Comparison of ENCODE assay signal across 31 cellular contexts in genomic region chr1:95924684-95925083, GRCh38.
A peak's percentile ranks its signal among the peaks of the same experiment; 100 is the strongest.
DNase-seq lines count a peak whose midpoint lies in the region; ATAC-seq, FAIRE-seq and TF ChIP-seq lines count a peak whose summit lies in the region.
"Had no signal": no experiment of that assay in that cellular context is flagged by ENCODE, and none has a peak within 500 bp of the region (broad histone marks: within the 10 kb centered on the region; RNA-seq: fewer than 3 reads in every experiment).

No MANE protein-coding gene starts in this region.

- TF ChIP-seq EP300 in GM12878 (IDR thresholded peaks at IDR 0.05; ENCODE audit: borderline replicate concordance in 1 of 2, control insufficient read depth in 1 of 2, low read depth in 2 of 2, low read length in 2 of 2) (no peak), H1 (IDR thresholded peaks at IDR 0.05; ENCODE audit: borderline replicate concordance in 1 of 2, low read depth in 2 of 2, low read length in 2 of 2) (no peak)

- no peaks in the 10 kb centered on the region for H3K36me3 ChIP-seq in GM12878 (ENCODE audit: control insufficient read depth in 2 of 2, insufficient read depth in 2 of 2, low read length in 1 of 2)
- H3K36me3 ChIP-seq in H1 (ENCODE audit: control insufficient read depth in 2 of 4, insufficient read depth in 4 of 4, low read length in 3 of 4), result no peaks in the 10 kb centered on the region
- no peaks in the 10 kb centered on the region for H3K36me3 ChIP-seq in MM.1S (replicated peaks; ENCODE audit: insufficient read depth, low read length)
- H3K36me3 ChIP-seq: BE2C; BLaER1; BLaER1 treated with 17β-estradiol and CSF1 and Interleukin-3, amounts not matched to agents 10 nM and 100 nM had no signal

- no peak overlapping the region for H2BK20ac ChIP-seq in H1 (ENCODE audit: low read length)

- intact Hi-C loops in GM12878 (cut with micrococcal nuclease; ENCODE audit: unreplicated experiment), result no loop called here

- no peak overlapping the region for H4K5ac ChIP-seq in H1 (ENCODE audit: insufficient read length, low read depth, low read length)

- H3K56ac ChIP-seq in H1 (replicated peaks; ENCODE audit: insufficient read length, low read depth, low read length), result no peak overlapping the region

- H2AK5ac ChIP-seq in H1 (ENCODE audit: low read depth, low read length), result no peak overlapping the region

- no peak overlapping the region for H3K9ac ChIP-seq in GM12878 (ENCODE audit: control insufficient read depth, insufficient read depth, low read length)
- no peak overlapping the region for H3K9ac ChIP-seq in H1 (replicated peaks in 1 of 4; ENCODE audit: extremely low read depth in 1 of 4, low read depth in 3 of 4, low read length in 3 of 4)
- H3K9ac ChIP-seq in MM.1S (ENCODE audit: low read length), result no peak overlapping the region
- H3K9ac ChIP-seq: BLaER1; BLaER1 treated with 17β-estradiol and CSF1 and Interleukin-3, amounts not matched to agents 10 nM and 100 nM had no signal

- no peaks in the 10 kb centered on the region for H3K79me2 ChIP-seq in GM12878 (ENCODE audit: control insufficient read depth, insufficient read depth, low read length)
- no peaks in the 10 kb centered on the region for H3K79me2 ChIP-seq in H1 (ENCODE audit: control insufficient read depth in 1 of 2, insufficient read depth in 2 of 2, low read length in 2 of 2)
- no peaks in the 10 kb centered on the region for H3K79me2 ChIP-seq in MM.1S (ENCODE audit: low read length)

- no peak overlapping the region for H3K4ac ChIP-seq in H1 (replicated peaks; ENCODE audit: insufficient read length, low read depth, low read length)

- no peak overlapping the region for H2BK12ac ChIP-seq in H1 (ENCODE audit: low read depth, low read length)

- H2BK5ac ChIP-seq in H1 (ENCODE audit: low read depth, low read length), result no peak overlapping the region

- no peak overlapping the region for H3K14ac ChIP-seq in H1 (ENCODE audit: insufficient read length)

- POLR2A ChIA-PET in GM12878 (lab: Charles Lee), result no interaction called here
- POLR2A ChIA-PET in H1 (lab: Charles Lee; ENCODE audit: partially characterized antibody), result no interaction called here

- TF ChIP-seq POLR2A in GM12878 (IDR thresholded peaks at IDR 0.05; ENCODE audit: low read depth, low read length) (no peak), H1 (IDR thresholded peaks at IDR 0.05; ENCODE audit: control extremely low read depth in 1 of 2, low read depth in 2 of 2, low read length in 2 of 2) (no peak)

- no peak overlapping the region for H2AFZ ChIP-seq in GM12878 (ENCODE audit: control insufficient read depth, low read depth, low read length)
- H2AFZ ChIP-seq in H1 (ENCODE audit: low read length), result peak overlapping the region; percentile 38; the same call in 1 of the 2 replicates
- H2AFZ ChIP-seq in MM.1S (ENCODE audit: low read length), result no peak overlapping the region

- SMC1A ChIA-PET in GM12878 (lab: Charles Lee; ENCODE audit: uncharacterized antibody, unreplicated experiment), result interaction anchor here (0.7 kb wide), 1 partner anchor 9 kb away, joined by 3 read pairs; no protein-coding TSS in a partner anchor

- H4K20me1 ChIP-seq in GM12878 (ENCODE audit: control insufficient read depth, insufficient read depth) (no peaks in the 10 kb centered on the region), H1 (replicated peaks in 1 of 2; ENCODE audit: control insufficient read depth in 1 of 2, insufficient read depth in 2 of 2, low read length in 2 of 2) (no peaks in the 10 kb centered on the region), MM.1S (ENCODE audit: insufficient read depth, low read length) (no peaks in the 10 kb centered on the region)
- H4K20me1 ChIP-seq: BLaER1; BLaER1 treated with 17β-estradiol and CSF1 and Interleukin-3, amounts not matched to agents 10 nM and 100 nM had no signal

- no peak overlapping the region for H3K18ac ChIP-seq in H1 (ENCODE audit: extremely low read depth, low read length)

- no peak overlapping the region for H2BK120ac ChIP-seq in H1 (replicated peaks; ENCODE audit: low read depth, low read length)

- H3K27ac ChIP-seq in GM12878 (ENCODE audit: control insufficient read depth, insufficient read depth), result no peak overlapping the region
- no peak overlapping the region for H3K27ac ChIP-seq in H1 (ENCODE audit: low read depth, low read length)
- no peak overlapping the region for H3K27ac ChIP-seq in MM.1S (ENCODE audit: low read length)
- H3K27ac ChIP-seq: 22Rv1; A549; BLaER1; BLaER1 treated with 17β-estradiol and CSF1 and Interleukin-3, amounts not matched to agents 10 nM and 100 nM; C4-2B had no signal

- no peak overlapping the region for H3K23ac ChIP-seq in H1 (ENCODE audit: insufficient read length)

- ATAC-seq in GM12878, result no peak
- ATAC-seq: A549; CD8-positive, alpha-beta T cell had no signal

- no peaks in the 10 kb centered on the region for H3K27me3 ChIP-seq in GM12878 (replicated peaks in 1 of 2; ENCODE audit: control insufficient read depth in 2 of 2, insufficient read depth in 2 of 2, low read length in 1 of 2)
- H3K27me3 ChIP-seq in H1 (replicated peaks in 1 of 4; ENCODE audit: control insufficient read depth in 3 of 4, extremely low read depth in 1 of 4, insufficient read depth in 3 of 4, low read length in 3 of 4), result no peaks in the 10 kb centered on the region
- no peaks in the 10 kb centered on the region for H3K27me3 ChIP-seq in MM.1S (replicated peaks; ENCODE audit: insufficient read depth, low read length)
- H3K27me3 ChIP-seq: BE2C; BLaER1; BLaER1 treated with 17β-estradiol and CSF1 and Interleukin-3, amounts not matched to agents 10 nM and 100 nM had no signal

- no peak overlapping the region for H4K91ac ChIP-seq in H1 (replicated peaks; ENCODE audit: insufficient read length, low read length)

- no peaks in the 10 kb centered on the region for H3K9me2 ChIP-seq in MM.1S (replicated peaks; ENCODE audit: insufficient read depth, low read length)

- in situ Hi-C loops in GM12878 (cut with MboI), result no loop called here

- H3K9me3 ChIP-seq in GM12878 (replicated peaks; ENCODE audit: control insufficient read depth, insufficient read depth, low read length) (no peaks in the 10 kb centered on the region), H1 (ENCODE audit: insufficient read depth in 2 of 2, low read depth in 1 of 2, low read length in 1 of 2) (no peaks in the 10 kb centered on the region), MM.1S (replicated peaks; ENCODE audit: insufficient read depth, low read length) (no peaks in the 10 kb centered on the region)
- H3K9me3 ChIP-seq: A549; BE2C; BLaER1; BLaER1 treated with 17β-estradiol and CSF1 and Interleukin-3, amounts not matched to agents 10 nM and 100 nM; Caco-2 had no signal

- H3K4me3 ChIP-seq in GM12878, result no peak overlapping the region
- H3K4me3 ChIP-seq in H1 (ENCODE audit: extremely low read depth in 1 of 4, insufficient read depth in 2 of 4, low read depth in 3 of 4, low read length in 4 of 4), result no peak overlapping the region
- no peak overlapping the region for H3K4me3 ChIP-seq in MM.1S (ENCODE audit: low read length)
- H3K4me3 ChIP-seq: A549; BLaER1; BLaER1 treated with 17β-estradiol and CSF1 and Interleukin-3, amounts not matched to agents 10 nM and 100 nM had no signal

- H3K4me1 ChIP-seq in GM12878 (ENCODE audit: control insufficient read depth, insufficient read depth, low read length), result no peaks in the 10 kb centered on the region
- H3K4me1 ChIP-seq in H1 (replicated peaks in 1 of 4; ENCODE audit: control insufficient read depth in 3 of 4, insufficient read depth in 4 of 4, low read length in 3 of 4), result no peaks in the 10 kb centered on the region
- no peaks in the 10 kb centered on the region for H3K4me1 ChIP-seq in MM.1S (ENCODE audit: low read length)
- H3K4me1 ChIP-seq: A549, BE2C, Caco-2 had no signal

- 7% methylated on average over 4 of the region's 4 CpGs for WGBS in GM12878 (ENCODE audit: insufficient coverage, insufficient replicate concordance, low lambda C conversion rate, missing lambda C conversion rate)
- 92% methylated on average over 4 of the region's 4 CpGs; no CpG with 5 or more reads in 1 of the 2 experiments for WGBS in H1 (ENCODE audit: extremely low coverage in 1 of 2, insufficient coverage in 1 of 2, insufficient read length in 1 of 2, insufficient replicate concordance in 2 of 2, low coverage in 1 of 2, low lambda C conversion rate in 2 of 2, missing lambda C conversion rate in 1 of 2), 2 experiments

- CTCF ChIA-PET in GM12878 (lab: Yijun Ruan, JAX) (no interaction called here), H1 (lab: Charles Lee; ENCODE audit: partially characterized antibody) (no interaction called here)

- no peaks in the 10 kb centered on the region for H3K79me1 ChIP-seq in H1 (ENCODE audit: low read depth, low read length)

- RAD21 ChIA-PET in GM12878 (lab: Charles Lee; ENCODE audit: unreplicated experiment), result no interaction called here

- H3K4me2 ChIP-seq in GM12878 (ENCODE audit: control insufficient read depth, insufficient read depth) (no peak overlapping the region), H1 (ENCODE audit: insufficient read depth in 1 of 2, low read depth in 2 of 2, low read length in 2 of 2) (no peak overlapping the region), MM.1S (ENCODE audit: low read depth, low read length) (no peak overlapping the region)
- H3K4me2 ChIP-seq: A549; BLaER1; BLaER1 treated with 17β-estradiol and CSF1 and Interleukin-3, amounts not matched to agents 10 nM and 100 nM had no signal

- H3F3A ChIP-seq in MM.1S (ENCODE audit: insufficient read depth, low read length), result no peaks in the 10 kb centered on the region

- TF ChIP-seq CTCF in GM12878 (IDR thresholded peaks at IDR 0.05 in 2 of 3, conservative IDR thresholded peaks at IDR 0.05 in 1 of 3; ENCODE audit: control insufficient read depth in 2 of 3, extremely low read depth in 1 of 3, insufficient read depth in 1 of 3, low read depth in 3 of 3, low read length in 3 of 3) (no peak), H1 (IDR thresholded peaks at IDR 0.05; ENCODE audit: control extremely low read depth in 1 of 3, insufficient read depth in 1 of 3, low read depth in 1 of 3, low read length in 3 of 3) (no peak), MM.1S (IDR thresholded peaks at IDR 0.05; ENCODE audit: low read length) (no peak)

- no TSS peak for BruUV-seq in GM12878 (replicated peaks; lab: Mats Ljungman, UMichigan)

- FAIRE-seq in GM12878 (lab: Jason Lieb, UNC) (no peak), H1 (lab: Jason Lieb, UNC) (no peak)
- FAIRE-seq: A204.1, A549, D721Med had no signal

- DNase-seq in GM12878 (ENCODE audit: low read depth, low spot score) (no peak), H1 (ENCODE audit: low read depth in 1 of 2, low spot score in 2 of 2) (no peak), GOT3 (lab: John Stamatoyannopoulos, UW) (no peak), MM.1S (no peak)
- DNase-seq: 8988T; ACHN; AML-193; BE2C; C1 segment of cervical spinal cord; Caco-2; Calu3; CD4-positive, alpha-beta memory T cell; CD4-positive, alpha-beta T cell; CD4-positive, CD25-positive, alpha-beta regulatory T cell; CD8-positive, alpha-beta memory T cell; CD8-positive, alpha-beta T cell; COR-L47; DMS 273 treated with DMSO at 0.1 percent for 48 hours; DMS153; DMS53; DMS79; DMS79 treated with DMSO at 0.1 percent for 48 hours; DND-41; EL had no signal

- H4K8ac ChIP-seq in H1 (ENCODE audit: extremely low read depth, insufficient read depth, low read length), result no peak overlapping the region

- no peak for TF ChIP-seq RAD21 in GM12878 (IDR thresholded peaks at IDR 0.05; ENCODE audit: insufficient read depth, low read depth, low read length)
- no peak for TF ChIP-seq RAD21 in H1 (IDR thresholded peaks at IDR 0.05 in 1 of 2, conservative IDR thresholded peaks at IDR 0.05 in 1 of 2; ENCODE audit: low read depth in 2 of 2, low read length in 2 of 2)

- no peaks in the 10 kb centered on the region for H3K23me2 ChIP-seq in H1 (ENCODE audit: low read depth, low read length)

- H2BK15ac ChIP-seq in H1 (ENCODE audit: low read length), result no peak overlapping the region
